Comparison of ENCODE assay signal across 23 cellular contexts in the genomic region with DNA sequence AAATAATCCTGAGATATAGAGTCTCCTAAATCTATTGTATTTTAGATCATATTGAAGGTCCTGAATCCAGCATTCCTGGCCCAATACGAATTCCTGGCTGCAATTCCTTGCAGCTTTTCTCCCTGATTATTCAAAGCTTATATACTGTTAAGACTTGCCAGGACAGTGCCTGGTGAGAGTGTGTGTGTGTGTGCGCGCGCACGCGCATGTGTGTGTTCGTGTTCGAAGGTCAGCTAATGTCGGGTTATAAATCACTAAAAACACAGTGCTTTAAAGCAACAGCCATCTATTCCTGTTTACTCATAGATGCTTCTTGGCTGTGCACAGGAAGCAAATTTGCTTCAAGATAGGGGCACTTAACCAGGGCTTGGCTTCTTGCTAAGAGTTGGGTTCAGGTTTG.
"Had no signal": no experiment of that assay in that cellular context is flagged by ENCODE, and none has a peak within 500 bp of the region (broad histone marks: within the 10 kb centered on the region; RNA-seq: fewer than 3 reads in every experiment).

No MANE protein-coding gene starts in this region.

- H3K4me1 ChIP-seq: SJSA1 had no signal

- H3K27me3 ChIP-seq: brain microvascular endothelial cell, cardiac muscle cell, SJSA1 had no signal

- H3K36me3 ChIP-seq: brain microvascular endothelial cell, cardiac muscle cell, SJSA1 had no signal

- H3K27ac ChIP-seq: brain microvascular endothelial cell, cardiac muscle cell, KMS-11, SJSA1 had no signal

- H3K4me2 ChIP-seq: KMS-11 had no signal

- DNase-seq: activated B cell treated with CpG ODN at 0.5 μM for 24 hours; activated CD4-positive, alpha-beta memory T cell treated with anti-CD3 and anti-CD28 coated beads for 36 hours; activated CD4-positive, alpha-beta T cell treated with anti-CD3 and anti-CD28 coated beads, Interleukin-2, amount 10 ng/mL, durations not matched to agents 7 days and 5 days; activated CD8-positive, alpha-beta memory T cell treated with anti-CD3 and anti-CD28 coated beads for 24 hours; activated gamma-delta T cell; activated naive CD4-positive, alpha-beta T cell treated with anti-CD3 and anti-CD28 coated beads for 36 hours; activated T-cell treated with anti-CD3 and anti-CD28 coated beads, Interleukin-2, amount 50 U/mL, for 4 hours; brain microvascular endothelial cell; NCI-H1092 treated with DMSO at 0.1 percent for 48 hours; NCI-H1417 treated with DMSO at 0.1 percent for 48 hours; NCI-H1694; NCI-H2029; NCI-H446; NCI-H748 treated with DMSO at 0.1 percent for 48 hours; Right ventricle myocardium superior; RPMI8226; SW 1271 had no signal

- H3K4me1 Mint-ChIP-seq: activated B cell treated with CpG ODN at 0.5 μM for 24 hours; activated CD4-positive, alpha-beta T cell treated with anti-CD3 and anti-CD28 coated beads, Interleukin-2, amount 10 ng/mL, durations not matched to agents 7 days and 5 days had no signal

- H3K9me3 Mint-ChIP-seq: activated B cell treated with CpG ODN at 0.5 μM for 24 hours; activated CD4-positive, alpha-beta T cell treated with anti-CD3 and anti-CD28 coated beads, Interleukin-2, amount 10 ng/mL, durations not matched to agents 7 days and 5 days; activated naive CD4-positive, alpha-beta T cell treated with anti-CD3 and anti-CD28 coated beads for 36 hours; activated T-cell treated with anti-CD3 and anti-CD28 coated beads, Interleukin-2, amount 50 U/mL, for 4 hours had no signal

- H3K36me3 Mint-ChIP-seq: activated CD4-positive, alpha-beta memory T cell treated with anti-CD3 and anti-CD28 coated beads for 36 hours; activated naive CD8-positive, alpha-beta T cell had no signal

- H3K9me3 ChIP-seq: SJSA1 had no signal

- H3K27me3 Mint-ChIP-seq: activated B cell treated with CpG ODN at 0.5 μM for 24 hours; activated CD4-positive, alpha-beta memory T cell treated with anti-CD3 and anti-CD28 coated beads for 36 hours; activated CD4-positive, alpha-beta T cell treated with anti-CD3 and anti-CD28 coated beads, Interleukin-2, amount 10 ng/mL, durations not matched to agents 7 days and 5 days; activated naive CD8-positive, alpha-beta T cell had no signal

- ATAC-seq: activated T-cell treated with anti-CD3 and anti-CD28 coated beads, Interleukin-2, amount 50 U/mL, for 4 hours; SK-N-SH treated with all-trans-retinoic acid at 6 μM for 48 hours had no signal

- H3K4me3 ChIP-seq: cardiac muscle cell, SJSA1 had no signal

- H3K27ac Mint-ChIP-seq: activated B cell treated with CpG ODN at 0.5 μM for 24 hours; activated CD4-positive, alpha-beta memory T cell treated with anti-CD3 and anti-CD28 coated beads for 36 hours; activated CD4-positive, alpha-beta T cell treated with anti-CD3 and anti-CD28 coated beads, Interleukin-2, amount 10 ng/mL, durations not matched to agents 7 days and 5 days; activated naive CD4-positive, alpha-beta T cell treated with anti-CD3 and anti-CD28 coated beads for 36 hours; activated naive CD8-positive, alpha-beta T cell; T-helper 1 cell treated with Interleukin-12 subunit alpha and Interleukin-12 subunit beta and Interleukin-4 antibody, amounts not matched to agents 30 μg/mL and 1 μg/mL, for 36 hours had no signal

- H3K4me3 Mint-ChIP-seq: activated B cell treated with CpG ODN at 0.5 μM for 24 hours; activated CD4-positive, alpha-beta memory T cell treated with anti-CD3 and anti-CD28 coated beads for 36 hours; activated CD4-positive, alpha-beta T cell treated with anti-CD3 and anti-CD28 coated beads, Interleukin-2, amount 10 ng/mL, durations not matched to agents 7 days and 5 days; activated naive CD4-positive, alpha-beta T cell treated with anti-CD3 and anti-CD28 coated beads for 36 hours; activated naive CD8-positive, alpha-beta T cell; activated T-cell treated with anti-CD3 and anti-CD28 coated beads, Interleukin-2, amount 50 U/mL, for 4 hours; T-helper 1 cell treated with Interleukin-12 subunit alpha and Interleukin-12 subunit beta and Interleukin-4 antibody, amounts not matched to agents 30 μg/mL and 1 μg/mL, for 36 hours had no signal
